Comparison of ENCODE assay signal across 8 cellular contexts in the genomic region with DNA sequence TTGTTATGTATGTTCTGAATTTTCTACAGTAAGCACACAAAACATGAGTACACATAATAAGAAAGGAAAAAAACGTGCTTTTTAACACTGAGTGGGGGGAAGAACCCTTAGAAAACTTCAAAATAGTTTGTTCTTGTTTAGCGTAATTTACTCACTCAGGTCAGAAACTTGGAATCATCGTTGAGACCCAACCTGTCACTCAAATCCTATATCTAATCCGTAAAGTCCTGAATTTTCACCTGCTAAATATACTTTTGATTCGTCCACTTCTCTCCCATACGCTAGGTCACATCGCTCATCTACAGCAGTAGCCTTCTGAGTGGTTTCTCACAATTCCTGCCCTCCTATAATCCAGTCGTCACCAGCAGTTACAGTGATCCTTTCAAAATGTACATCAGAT. TPM values are rescaled to one million over a fixed set of nuclear protein-coding genes. Genes with fewer than 3 reads are reported as not detected.
A peak's percentile ranks its signal among the peaks of the same experiment; 100 is the strongest.
DNase-seq lines count a peak whose midpoint lies in the region; ATAC-seq and TF ChIP-seq lines count a peak whose summit lies in the region.

No MANE protein-coding gene starts in this region.

- no peak overlapping the region for H3K27ac ChIP-seq in AG04450 (ENCODE audit: low read depth, low read length)
- H3K27ac ChIP-seq in mammary epithelial cell (ENCODE audit: insufficient read depth, low read depth, low read length) = peak overlapping the region; percentile 42
- peak overlapping the region; percentile 76 for H3K27ac ChIP-seq in muscle layer of duodenum (ENCODE audit: low read length)

- 2% methylated on average over 8 of the region's 8 CpGs for whole genome bisulfite sequencing in mammary epithelial cell (ENCODE audit: low coverage, missing lambda C conversion rate)

- ATAC-seq in HG03571 (IDR thresholded peaks at IDR 0.05; ENCODE audit: unreplicated experiment) (peak; percentile 6), left lobe of liver (no peak), GM18511 (IDR thresholded peaks at IDR 0.05; ENCODE audit: unreplicated experiment) (no peak)

- H3K9me3 ChIP-seq in AG04450 (ENCODE audit: control insufficient read depth, insufficient read depth, low read length) = peaks cover 3% of the 10 kb centered on the region; the same call in 1 of the 2 replicates
- no peaks in the 10 kb centered on the region for H3K9me3 ChIP-seq in mammary epithelial cell (replicated peaks; ENCODE audit: insufficient read depth, low read length)
- no peaks in the 10 kb centered on the region for H3K9me3 ChIP-seq in muscle layer of duodenum (ENCODE audit: control insufficient read depth in 1 of 2, low read length in 2 of 2)

- H3K27me3 ChIP-seq in AG04450 (ENCODE audit: control insufficient read depth, insufficient read depth, low read length) = no peaks in the 10 kb centered on the region
- H3K27me3 ChIP-seq in mammary epithelial cell (ENCODE audit: insufficient read depth, low read length) = no peaks in the 10 kb centered on the region
- no peaks in the 10 kb centered on the region for H3K27me3 ChIP-seq in muscle layer of duodenum (ENCODE audit: low read depth, low read length)

- TSS peak; percentile 42 for BruUV-seq in mammary epithelial cell (replicated peaks; lab: Mats Ljungman, UMichigan)

- intact Hi-C loops in mammary epithelial cell (cut with micrococcal nuclease) = no loop called here

- dilution Hi-C loops in mammary epithelial cell (cut with HindIII; ENCODE audit: low sequenced_read_pairs) = no loop called here

- H3K9ac ChIP-seq in mammary epithelial cell (ENCODE audit: insufficient read depth, low read length) = peak overlapping the region; percentile 79

- peaks cover 7% of the 10 kb centered on the region for H3K4me1 ChIP-seq in mammary epithelial cell (ENCODE audit: insufficient read depth, low read length)
- peaks cover 5 to 9% of the 10 kb centered on the region in 2 donors for H3K4me1 ChIP-seq in muscle layer of duodenum (ENCODE audit: control insufficient read depth in 1 of 2, insufficient read depth in 2 of 2, low read length in 2 of 2)

- POLR2A ChIA-PET in AG04450 (lab: Yijun Ruan, JAX) = interaction anchor here (1.2 to 1.5 kb wide), 2 partner anchors 351 to 503 kb away, joined by 5 to 9 read pairs; a partner anchor contains a TSS

- no peaks in the 10 kb centered on the region for H4K20me1 ChIP-seq in mammary epithelial cell (ENCODE audit: insufficient read depth, low read length)

- DNase-seq in AG04450 (ENCODE audit: low read depth, low spot score) (no peak), mammary epithelial cell (no peak), medulla oblongata (ENCODE audit: extremely low spot score) (no peak), left lobe of liver (ENCODE audit: low spot score) (no peak), NCI-H1436 treated with DMSO at 0.1 percent for 48 hours (lab: John Stamatoyannopoulos, UW) (no peak)

- H3K79me2 ChIP-seq in mammary epithelial cell (ENCODE audit: insufficient read depth, low read length) = peaks cover 23% of the 10 kb centered on the region

- CTCF ChIA-PET in AG04450 (lab: Charles Lee) (no interaction called here), mammary epithelial cell (lab: Charles Lee; ENCODE audit: low non-redundant PET) (no interaction called here)

- peak overlapping the region; percentile 91 for H3K4me3 ChIP-seq in AG04450 (ENCODE audit: low read depth, low read length)
- H3K4me3 ChIP-seq in mammary epithelial cell (replicated peaks in 1 of 3; ENCODE audit: insufficient read depth in 1 of 3, low read depth in 2 of 3, low read length in 3 of 3) = peak overlapping the region; percentile 81 to 89 (median 82)
- peak overlapping the region; percentile 79 to 100 for H3K4me3 ChIP-seq in muscle layer of duodenum (ENCODE audit: low read depth in 1 of 2, low read length in 2 of 2)

- H3K36me3 ChIP-seq in mammary epithelial cell (ENCODE audit: insufficient read depth, low read length) (peaks cover 2% of the 10 kb centered on the region), muscle layer of duodenum (ENCODE audit: control insufficient read depth in 1 of 2, insufficient read depth in 2 of 2, low read length in 2 of 2) (peaks cover 16 to 24% of the 10 kb centered on the region in 2 donors)

- in situ Hi-C loops in mammary epithelial cell (cut with MboI; ENCODE audit: low sequenced_read_pairs in 2 of 2) = no loop called here

- TF ChIP-seq CTCF in AG04450 (IDR thresholded peaks at IDR 0.05; ENCODE audit: low read depth, low read length) (no peak), mammary epithelial cell (conservative IDR thresholded peaks at IDR 0.05 in 1 of 2, IDR thresholded peaks at IDR 0.05 in 1 of 2; ENCODE audit: extremely low read depth in 1 of 2, insufficient read depth in 1 of 2, low read depth in 1 of 2, low read length in 2 of 2) (no peak)

- H3K4me2 ChIP-seq in mammary epithelial cell (ENCODE audit: insufficient read depth, low read depth, low read length) = peak overlapping the region; percentile 95

- peak overlapping the region; percentile 80 for H2AFZ ChIP-seq in mammary epithelial cell (ENCODE audit: low read depth, low read length)

RNA-seq across cellular contexts. Expression of a gene that starts 0.8 kb away (rescaled TPM):
- polyA plus RNA-seq in AG04450 (2011; rRNA removed) (24.5 and 33.4 TPM in 2 replicates), mammary epithelial cell (36.0 TPM)
- polyA minus RNA-seq in AG04450 (2011; rRNA and poly(A)+ RNA removed) = 4.0 and 5.6 TPM in 2 replicates
- total RNA-seq in mammary epithelial cell (10 to 100 TPM; 18.2 to 23.8 TPM), left lobe of liver (8.6 TPM)
- not detected for polyA minus RNA-seq in mammary epithelial cell

RNA-seq across cellular contexts. Expression of a gene that starts 43.5 kb away (rescaled TPM):
- polyA plus RNA-seq in AG04450 (2011; rRNA removed) (33.2 and 45.2 TPM in 2 replicates), mammary epithelial cell (39.5 TPM)
- 11.5 and 13.2 TPM in 2 replicates for polyA minus RNA-seq in AG04450 (2011; rRNA and poly(A)+ RNA removed)
- total RNA-seq in mammary epithelial cell (10 to 100 TPM; 39.1 to 40.5 TPM), left lobe of liver (6.5 TPM)
- polyA minus RNA-seq in mammary epithelial cell = 16.6 TPM

RNA-seq across cellular contexts. Expression of a gene that starts 47.6 kb away (rescaled TPM):
- not detected in 2 replicates for polyA plus RNA-seq in AG04450 (2011; rRNA removed)
- not detected in 2 replicates for polyA minus RNA-seq in AG04450 (2011; rRNA and poly(A)+ RNA removed)
- not detected for total RNA-seq in mammary epithelial cell
- 0.02 TPM for polyA plus RNA-seq in mammary epithelial cell
- polyA minus RNA-seq in mammary epithelial cell = not detected
- not detected for total RNA-seq in left lobe of liver
